Comparison of ENCODE assay signal across 16 cellular contexts in the genomic region with DNA sequence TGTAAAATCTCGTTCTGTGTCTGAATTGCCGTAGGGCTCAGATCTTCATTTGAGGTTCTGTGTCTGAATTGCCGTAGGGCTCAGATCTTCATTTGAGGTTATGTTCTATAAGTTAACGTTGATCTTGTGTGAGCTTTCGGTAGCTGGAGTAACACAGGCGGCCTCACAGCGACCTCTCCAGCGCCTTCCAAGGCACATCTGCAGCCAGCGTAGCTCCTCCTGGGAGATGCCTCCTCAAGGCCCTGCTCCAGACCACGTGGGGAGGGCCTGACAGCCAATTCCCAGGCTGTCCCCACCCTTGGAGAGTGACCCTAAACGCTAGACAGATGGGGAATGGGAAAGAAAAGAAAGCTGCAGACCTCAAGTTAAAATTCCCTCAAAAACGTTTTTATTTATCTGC. TPM values are rescaled to one million over a fixed set of nuclear protein-coding genes. Genes with fewer than 3 reads are reported as not detected.
DNase-seq lines count a peak whose midpoint lies in the region; ATAC-seq and TF ChIP-seq lines count a peak whose summit lies in the region.
"Had no signal": no experiment of that assay in that cellular context is flagged by ENCODE, and none has a peak within 500 bp of the region (broad histone marks: within the 10 kb centered on the region; RNA-seq: fewer than 3 reads in every experiment).

No MANE protein-coding gene starts in this region.

- no peaks in the 10 kb centered on the region for H3K4me1 Mint-ChIP-seq in endodermal cell
- H3K4me1 Mint-ChIP-seq in activated T-cell treated with anti-CD3 and anti-CD28 coated beads, Interleukin-2, amount 50 U/mL, for 24 hours (ENCODE audit: low read depth), result peaks cover 6% of the 10 kb centered on the region

- peak; percentile 22 for DNase-seq in GM10266 (ENCODE audit: extremely low spot score)
- no peak for DNase-seq in endodermal cell
- DNase-seq in left ventricle myocardium superior, result peak; percentile 58
- DNase-seq in NCI-H526 (lab: John Stamatoyannopoulos, UW), result no peak
- DNase-seq in middle frontal gyrus (ENCODE audit: extremely low spot score, low spot score), result no peak
- DNase-seq in activated T-cell treated with anti-CD3 and anti-CD28 coated beads, Interleukin-2, amount 50 U/mL, for 24 hours, result no peak
- DNase-seq in omental fat pad (ENCODE audit: low spot score), result no peak
- DNase-seq: C1 segment of cervical spinal cord, Caco-2, HCEC 1CT, NCI-H2107, NCI-H226, NCI-H526 treated with DMSO at 0.1 percent for 48 hours, OCI-M1, RPMI8226, SK-N-SH had no signal

- intact Hi-C loops in left ventricle myocardium superior (cut with micrococcal nuclease), result no loop called here

- no peak for TF ChIP-seq CTCF in GM10266 (IDR thresholded peaks at IDR 0.05; ENCODE audit: control insufficient read depth, insufficient read depth, low read depth, missing control alignments)
- no peak for TF ChIP-seq CTCF in endodermal cell (conservative IDR thresholded peaks at IDR 0.05)
- no peak for TF ChIP-seq CTCF in omental fat pad (IDR thresholded peaks at IDR 0.05)

- H3K36me3 ChIP-seq in endodermal cell (ENCODE audit: control insufficient read depth, insufficient read depth, low read length), result peaks cover 24% of the 10 kb centered on the region

- no peak overlapping the region for H3K4me3 Mint-ChIP-seq in endodermal cell
- no peak overlapping the region for H3K4me3 Mint-ChIP-seq in activated T-cell treated with anti-CD3 and anti-CD28 coated beads, Interleukin-2, amount 50 U/mL, for 24 hours

- no peaks in the 10 kb centered on the region for H3K27me3 ChIP-seq in endodermal cell (ENCODE audit: control insufficient read depth, insufficient read depth, low read length, poor library complexity, severe bottlenecking)

- H3K4me3 ChIP-seq in endodermal cell (ENCODE audit: low read length), result no peak overlapping the region

- no peaks in the 10 kb centered on the region for H3K4me1 ChIP-seq in endodermal cell (ENCODE audit: control insufficient read depth, insufficient read depth, low read length)
- H3K4me1 ChIP-seq: Caco-2 had no signal

- H3K27ac ChIP-seq in endodermal cell (ENCODE audit: low read depth, low read length), result no peak overlapping the region

- H3K27ac Mint-ChIP-seq in endodermal cell, result peak overlapping the region; percentile 35
- H3K27ac Mint-ChIP-seq in activated T-cell treated with anti-CD3 and anti-CD28 coated beads, Interleukin-2, amount 50 U/mL, for 24 hours, result no peak overlapping the region

- ATAC-seq in left ventricle myocardium superior (peak; percentile 70), omental fat pad (ENCODE audit: low FRiP score) (no peak)

- no peaks in the 10 kb centered on the region for H3K27me3 Mint-ChIP-seq in endodermal cell (ENCODE audit: insufficient read depth)
- H3K27me3 Mint-ChIP-seq in activated T-cell treated with anti-CD3 and anti-CD28 coated beads, Interleukin-2, amount 50 U/mL, for 24 hours, result no peaks in the 10 kb centered on the region

- H3K9ac ChIP-seq in endodermal cell (ENCODE audit: extremely low read depth, low read length, poor library complexity, severe bottlenecking), result no peak overlapping the region
- H3K9ac ChIP-seq: SK-N-SH had no signal

- peaks cover 46% of the 10 kb centered on the region for H3K36me3 Mint-ChIP-seq in endodermal cell (ENCODE audit: low read depth)
- peaks cover 77% of the 10 kb centered on the region for H3K36me3 Mint-ChIP-seq in activated T-cell treated with anti-CD3 and anti-CD28 coated beads, Interleukin-2, amount 50 U/mL, for 24 hours (ENCODE audit: low read depth)

- no peaks in the 10 kb centered on the region for H3K9me3 Mint-ChIP-seq in endodermal cell
- H3K9me3 Mint-ChIP-seq in activated T-cell treated with anti-CD3 and anti-CD28 coated beads, Interleukin-2, amount 50 U/mL, for 24 hours, result no peaks in the 10 kb centered on the region

- 88 to 94% methylated on average over 11 to 12 of the region's 12 CpGs for WGBS in endodermal cell (ENCODE audit: insufficient coverage in 1 of 2, insufficient read length in 1 of 2), 2 experiments

- no peaks in the 10 kb centered on the region for H3K9me3 ChIP-seq in endodermal cell (ENCODE audit: control insufficient read depth, low read length)
- H3K9me3 ChIP-seq: Caco-2, SK-N-SH had no signal

RNA-seq across cellular contexts. Expression of gene AHRR, which starts 8.7 kb away (rescaled TPM):
- total RNA-seq in endodermal cell (1 to 10 TPM; 1.4 to 2.0 TPM), left ventricle myocardium superior (2.1 TPM), omental fat pad (1 to 10 TPM in 2 of 4 donors, under 1 TPM in 2; 0.25 to 2.2 (median 1.6) TPM)
- polyA plus RNA-seq in endodermal cell (2013, experiment 1 of 2), result 1.3 TPM
- 1.2 TPM for polyA plus RNA-seq in endodermal cell (2013, experiment 2 of 2)

RNA-seq across cellular contexts. Expression of gene PDCD6, which starts 41.4 kb away (rescaled TPM):
- total RNA-seq in endodermal cell (10 to 100 TPM; 69.2 to 80.9 TPM), left ventricle myocardium superior (33.3 TPM), omental fat pad (10 to 100 TPM; 69.0 to 92.2 (median 78.3) TPM)
- 76.5 TPM for polyA plus RNA-seq in endodermal cell (2013, experiment 1 of 2)
- polyA plus RNA-seq in endodermal cell (2013, experiment 2 of 2), result 72.9 TPM

Comparison
In these comparisons a context has a peak if more than half of its experiments do, and no peak if none do; other contexts are left out.
1. DNase-seq: peak in GM10266 (single experiment) and left ventricle myocardium superior (single experiment); none in endodermal cell (single experiment), NCI-H526 (0 of 2), middle frontal gyrus (single experiment), activated T-cell treated with anti-CD3 and anti-CD28 coated beads, Interleukin-2, amount 50 U/mL, for 24 hours (single experiment) and omental fat pad (single experiment).